Comparison of ENCODE assay signal across 28 cellular contexts in genomic region chr4:27929141-27929540, GRCh38.
"Had no signal": no experiment of that assay in that cellular context is flagged by ENCODE, and none has a peak within 500 bp of the region (broad histone marks: within the 10 kb centered on the region; RNA-seq: fewer than 3 reads in every experiment).

No MANE protein-coding gene starts in this region.

- H3K27me3 ChIP-seq: left lung, neural progenitor cell, neutrophil, ovary, right atrium auricular region, right lobe of liver, tibial nerve, uterus had no signal

- H3K4me3 Mint-ChIP-seq: immature natural killer cell; mesothelial cell of epicardium; naive B cell; natural killer cell; nephron progenitor cell; neural progenitor cell; stimulated activated effector memory CD8-positive, alpha-beta T cell treated with anti-CD3 and anti-CD28 coated beads, Interleukin-12 subunit alpha, Interleukin-12 subunit beta, amount 100 ng/mL, for 72 hours; stimulated activated naive CD8-positive, alpha-beta T cell treated with anti-CD3 and anti-CD28 coated beads, Interleukin-15, amount 100 ng/mL, for 72 hours; type B pancreatic cell had no signal

- H3K27me3 Mint-ChIP-seq: naive B cell; progenitor cell of endocrine pancreas; stimulated activated naive CD8-positive, alpha-beta T cell treated with anti-CD3 and anti-CD28 coated beads, Interleukin-15, amount 100 ng/mL, for 72 hours; type B pancreatic cell had no signal

- H3K4me1 Mint-ChIP-seq: immature natural killer cell; mesothelial cell of epicardium; naive B cell; natural killer cell; nephron progenitor cell; neural progenitor cell; stimulated activated effector memory CD8-positive, alpha-beta T cell treated with anti-CD3 and anti-CD28 coated beads, Interleukin-12 subunit alpha, Interleukin-12 subunit beta, amount 100 ng/mL, for 72 hours; stimulated activated naive CD8-positive, alpha-beta T cell treated with anti-CD3 and anti-CD28 coated beads, Interleukin-15, amount 100 ng/mL, for 72 hours had no signal

- ATAC-seq: left colon; left lung; lower lobe of right lung; natural killer cell; right lobe of liver; stimulated activated effector memory CD8-positive, alpha-beta T cell treated with anti-CD3 and anti-CD28 coated beads, Interleukin-12 subunit alpha, Interleukin-12 subunit beta, amount 100 ng/mL, for 72 hours; stimulated activated naive CD8-positive, alpha-beta T cell treated with anti-CD3 and anti-CD28 coated beads, Interleukin-15, amount 100 ng/mL, for 72 hours had no signal

- H3K36me3 Mint-ChIP-seq: immature natural killer cell; mesothelial cell of epicardium; naive B cell; natural killer cell; neural progenitor cell; stimulated activated effector memory CD8-positive, alpha-beta T cell treated with anti-CD3 and anti-CD28 coated beads, Interleukin-12 subunit alpha, Interleukin-12 subunit beta, amount 100 ng/mL, for 72 hours; type B pancreatic cell had no signal

- DNase-seq: hypothalamus; immature natural killer cell; kidney; left colon; left lung; lower lobe of right lung; mesendoderm; naive B cell; natural killer cell; nephron progenitor cell; occipital lobe; ovary; right lobe of liver; stimulated activated CD4-positive, alpha-beta T cell treated with anti-CD3 and anti-CD28 coated beads, Interleukin-12 subunit alpha, Interleukin-12 subunit beta, amount 100 ng/mL, for 4 hours; stimulated activated CD4-positive, alpha-beta T cell treated with anti-CD3 and anti-CD28 coated beads, Interleukin-15, amount 100 ng/mL, for 24 hours; stimulated activated CD4-positive, alpha-beta T cell treated with anti-CD3 and anti-CD28 coated beads, Interleukin-4, amount 100 ng/mL, for 24 hours; stimulated activated naive CD4-positive, alpha-beta T cell treated with Interleukin-2 at 50 U/mL for 16 hours; stimulated activated naive CD8-positive, alpha-beta T cell treated with anti-CD3 and anti-CD28 coated beads, Interleukin-15, amount 100 ng/mL, for 72 hours; substantia nigra; uterus had no signal

- H3K36me3 ChIP-seq: left lung, lower lobe of right lung, neural progenitor cell, neutrophil, ovary, right atrium auricular region, right lobe of liver, tibial nerve, uterus had no signal

- H3K4me2 ChIP-seq: neural progenitor cell had no signal

- H3K27ac Mint-ChIP-seq: immature natural killer cell; mesothelial cell of epicardium; naive B cell; natural killer cell; nephron progenitor cell; neural progenitor cell; progenitor cell of endocrine pancreas; stimulated activated effector memory CD8-positive, alpha-beta T cell treated with anti-CD3 and anti-CD28 coated beads, Interleukin-12 subunit alpha, Interleukin-12 subunit beta, amount 100 ng/mL, for 72 hours; stimulated activated naive CD8-positive, alpha-beta T cell treated with anti-CD3 and anti-CD28 coated beads, Interleukin-15, amount 100 ng/mL, for 72 hours; type B pancreatic cell had no signal

- H3K27ac ChIP-seq: left lung, lower lobe of right lung, neural progenitor cell, neutrophil, ovary, right atrium auricular region, right lobe of liver, tibial nerve, uterus had no signal

- H2AFZ ChIP-seq: neural progenitor cell had no signal

- H3K9ac ChIP-seq: neural progenitor cell had no signal

- H3K9me3 ChIP-seq: left lung, lower lobe of right lung, neutrophil, ovary, right atrium auricular region, right lobe of liver, tibial nerve, uterus had no signal

- H3K4me1 ChIP-seq: left lung, lower lobe of right lung, neural progenitor cell, right atrium auricular region, right lobe of liver, uterus had no signal

- H3K4me3 ChIP-seq: left lung, lower lobe of right lung, neural progenitor cell, ovary, right atrium auricular region, right lobe of liver, tibial nerve, uterus had no signal

- H3K9me3 Mint-ChIP-seq: mesothelial cell of epicardium, nephron progenitor cell, neural progenitor cell, type B pancreatic cell had no signal
